In genomic region chr15:69025320-69025719, GRCh38 we compare ENCODE assay signal across 1 cellular context.
TF ChIP-seq lines count a peak whose summit lies in the region.

No MANE protein-coding gene starts in this region.

TF ChIP-seq in K562, 482 proteins besides CTCF, POLR2A, EP300 and RAD21:
- TF ChIP-seq TAF1 (IDR thresholded peaks at IDR 0.05; ENCODE audit: control insufficient read depth, extremely low read depth, insufficient read depth, low read length, severe bottlenecking) (no peak), MYC (IDR thresholded peaks at IDR 0.05; ENCODE audit: low read depth, low read length) (no peak), MYC (CRISPR knock-in tag; IDR thresholded peaks at IDR 0.05; ENCODE audit: borderline replicate concordance, low read depth) (no peak), ILF3 (IDR thresholded peaks at IDR 0.05; ENCODE audit: borderline replicate concordance) (no peak), RUNX1 (IDR thresholded peaks at IDR 0.05; ENCODE audit: low read depth) (no peak), FOXO4 (CRISPR knock-in tag; IDR thresholded peaks at IDR 0.05) (no peak), KDM5B (IDR thresholded peaks at IDR 0.05; ENCODE audit: insufficient replicate concordance, low read depth, low read length) (no peak), SREBF1 (IDR thresholded peaks at IDR 0.05; ENCODE audit: borderline replicate concordance, low read depth, low read length) (no peak), U2AF1 (optimal IDR thresholded peaks at IDR 0.05; ENCODE audit: low read depth, low read length) (no peak), ZNF24 (IDR thresholded peaks at IDR 0.05) (no peak), NR1H2 (CRISPR knock-in tag; IDR thresholded peaks at IDR 0.05) (no peak), TEAD4 (IDR thresholded peaks at IDR 0.05; ENCODE audit: low read length) (no peak), TEAD4 (CRISPR knock-in tag; IDR thresholded peaks at IDR 0.05; ENCODE audit: borderline replicate concordance) (no peak), KLF16 (IDR thresholded peaks at IDR 0.05) (no peak), SMAD2 (IDR thresholded peaks at IDR 0.05; ENCODE audit: low read depth, low read length) (no peak), C11orf30 (IDR thresholded peaks at IDR 0.05; ENCODE audit: low read depth) (no peak), MXD1 (CRISPR knock-in tag; IDR thresholded peaks at IDR 0.05; ENCODE audit: borderline replicate concordance, poor library complexity, severe bottlenecking) (no peak)
- TF ChIP-seq, protein P1, sequence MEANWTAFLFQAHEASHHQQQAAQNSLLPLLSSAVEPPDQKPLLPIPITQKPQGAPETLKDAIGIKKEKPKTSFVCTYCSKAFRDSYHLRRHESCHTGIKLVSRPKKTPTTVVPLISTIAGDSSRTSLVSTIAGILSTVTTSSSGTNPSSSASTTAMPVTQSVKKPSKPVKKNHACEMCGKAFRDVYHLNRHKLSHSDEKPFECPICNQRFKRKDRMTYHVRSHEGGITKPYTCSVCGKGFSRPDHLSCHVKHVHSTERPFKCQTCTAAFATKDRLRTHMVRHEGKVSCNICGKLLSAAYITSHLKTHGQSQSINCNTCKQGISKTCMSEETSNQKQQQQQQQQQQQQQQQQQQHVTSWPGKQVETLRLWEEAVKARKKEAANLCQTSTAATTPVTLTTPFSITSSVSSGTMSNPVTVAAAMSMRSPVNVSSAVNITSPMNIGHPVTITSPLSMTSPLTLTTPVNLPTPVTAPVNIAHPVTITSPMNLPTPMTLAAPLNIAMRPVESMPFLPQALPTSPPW (CRISPR knock-in tag; IDR thresholded peaks at IDR 0.05), result no peak
- TF ChIP-seq, protein P2, sequence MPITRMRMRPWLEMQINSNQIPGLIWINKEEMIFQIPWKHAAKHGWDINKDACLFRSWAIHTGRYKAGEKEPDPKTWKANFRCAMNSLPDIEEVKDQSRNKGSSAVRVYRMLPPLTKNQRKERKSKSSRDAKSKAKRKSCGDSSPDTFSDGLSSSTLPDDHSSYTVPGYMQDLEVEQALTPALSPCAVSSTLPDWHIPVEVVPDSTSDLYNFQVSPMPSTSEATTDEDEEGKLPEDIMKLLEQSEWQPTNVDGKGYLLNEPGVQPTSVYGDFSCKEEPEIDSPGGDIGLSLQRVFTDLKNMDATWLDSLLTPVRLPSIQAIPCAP (CRISPR knock-in tag; IDR thresholded peaks at IDR 0.05; ENCODE audit: borderline replicate concordance), result no peak
- TF ChIP-seq, protein P3, sequence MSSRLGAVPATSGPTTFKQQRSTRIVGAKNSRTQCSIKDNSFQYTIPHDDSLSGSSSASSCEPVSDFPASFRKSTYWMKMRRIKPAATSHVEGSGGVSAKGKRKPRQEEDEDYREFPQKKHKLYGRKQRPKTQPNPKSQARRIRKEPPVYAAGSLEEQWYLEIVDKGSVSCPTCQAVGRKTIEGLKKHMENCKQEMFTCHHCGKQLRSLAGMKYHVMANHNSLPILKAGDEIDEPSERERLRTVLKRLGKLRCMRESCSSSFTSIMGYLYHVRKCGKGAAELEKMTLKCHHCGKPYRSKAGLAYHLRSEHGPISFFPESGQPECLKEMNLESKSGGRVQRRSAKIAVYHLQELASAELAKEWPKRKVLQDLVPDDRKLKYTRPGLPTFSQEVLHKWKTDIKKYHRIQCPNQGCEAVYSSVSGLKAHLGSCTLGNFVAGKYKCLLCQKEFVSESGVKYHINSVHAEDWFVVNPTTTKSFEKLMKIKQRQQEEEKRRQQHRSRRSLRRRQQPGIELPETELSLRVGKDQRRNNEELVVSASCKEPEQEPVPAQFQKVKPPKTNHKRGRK (tag; IDR thresholded peaks at IDR 0.05), result no peak
